In genomic region chr5:66285343-66285942, GRCh38 we compare ENCODE assay signal across 18 cellular contexts.
DNase-seq lines count a peak whose midpoint lies in the region; ATAC-seq and TF ChIP-seq lines count a peak whose summit lies in the region.
"Had no signal": no experiment of that assay in that cellular context is flagged by ENCODE, and none has a peak within 500 bp of the region (broad histone marks: within the 10 kb centered on the region; RNA-seq: fewer than 3 reads in every experiment).

No MANE protein-coding gene starts in this region.

- H4K20me1 ChIP-seq in neural progenitor cell (ENCODE audit: low read depth), result no peaks in the 10 kb centered on the region

- intact Hi-C loops in activated CD4-positive, alpha-beta T cell treated with anti-CD3 and anti-CD28 coated beads for 36 hours (cut with DNase I, micrococcal nuclease), result loop anchor here in 1 of 2 experiments (10.0 kb wide), 1 partner anchor 61 kb away; no protein-coding TSS in a partner anchor
- intact Hi-C loops in left ventricle myocardium superior (cut with micrococcal nuclease) (no loop called here), Right ventricle myocardium inferior (cut with DNase I) (no loop called here), Calu3 (cut with micrococcal nuclease; ENCODE audit: unreplicated experiment) (no loop called here)

- POLR2A ChIA-PET in activated CD4-positive, alpha-beta T cell treated with anti-CD3 and anti-CD28 coated beads for 36 hours (lab: Charles Lee), result no interaction called here

- peak; percentile 35 for DNase-seq in activated CD4-positive, alpha-beta T cell treated with anti-CD3 and anti-CD28 coated beads for 36 hours
- no peak for DNase-seq in activated CD4-positive, alpha-beta T cell treated with anti-CD3 and anti-CD28 coated beads for 4 hours
- DNase-seq in left ventricle myocardium superior (no peak), Right ventricle myocardium inferior (ENCODE audit: missing footprints) (no peak), neural progenitor cell (ENCODE audit: low spot score) (no peak), NCI-H1092 treated with DMSO at 0.1 percent for 48 hours (lab: John Stamatoyannopoulos, UW) (no peak), Calu3 (no peak)
- DNase-seq: CD8-positive, alpha-beta T cell; DMS79; HFFc6; MV-4-11; NCI-H1417 treated with DMSO at 0.1 percent for 48 hours; NCI-H2029; NCI-H510A; NCI-H82; PC-9 had no signal

- no peaks in the 10 kb centered on the region for H3K36me3 ChIP-seq in neural progenitor cell

- no peak overlapping the region for H3K4me3 ChIP-seq in neural progenitor cell
- H3K4me3 ChIP-seq: K562, PC-9 had no signal

- H3K27ac ChIP-seq in neural progenitor cell, result no peak overlapping the region
- H3K27ac ChIP-seq: PC-9 had no signal

- no peak overlapping the region for H3K9ac ChIP-seq in neural progenitor cell

- H3K27me3 ChIP-seq in neural progenitor cell, result no peaks in the 10 kb centered on the region

- no peak overlapping the region for H2AFZ ChIP-seq in neural progenitor cell (replicated peaks)
- H2AFZ ChIP-seq: PC-9 had no signal

- H3K36me3 Mint-ChIP-seq in activated CD4-positive, alpha-beta T cell treated with anti-CD3 and anti-CD28 coated beads for 36 hours (ENCODE audit: low read depth), result no peaks in the 10 kb centered on the region
- H3K36me3 Mint-ChIP-seq in neural progenitor cell (no peaks in the 10 kb centered on the region), Calu3 (ENCODE audit: insufficient read depth, unreplicated experiment) (no peaks in the 10 kb centered on the region)
- H3K36me3 Mint-ChIP-seq: CD8-positive, alpha-beta T cell had no signal

- H3K9me3 Mint-ChIP-seq in activated CD4-positive, alpha-beta T cell treated with anti-CD3 and anti-CD28 coated beads for 36 hours (ENCODE audit: low read depth), result no peaks in the 10 kb centered on the region
- H3K9me3 Mint-ChIP-seq in neural progenitor cell (peaks cover 7% of the 10 kb centered on the region), Calu3 (ENCODE audit: low read depth, unreplicated experiment) (no peaks in the 10 kb centered on the region)
- H3K9me3 Mint-ChIP-seq: CD8-positive, alpha-beta T cell had no signal

- no TSS peak for BruUV-seq in Calu3 (replicated peaks; lab: Mats Ljungman, UMichigan)

- peaks cover 5% of the 10 kb centered on the region for H3K27me3 Mint-ChIP-seq in activated CD4-positive, alpha-beta T cell treated with anti-CD3 and anti-CD28 coated beads for 36 hours
- H3K27me3 Mint-ChIP-seq in neural progenitor cell (ENCODE audit: insufficient read depth, low read depth) (no peaks in the 10 kb centered on the region), Calu3 (ENCODE audit: unreplicated experiment) (peaks cover 23% of the 10 kb centered on the region)

- H3K79me2 ChIP-seq in neural progenitor cell (ENCODE audit: low read depth), result no peaks in the 10 kb centered on the region

- H3K27ac Mint-ChIP-seq in activated CD4-positive, alpha-beta T cell treated with anti-CD3 and anti-CD28 coated beads for 36 hours, result no peak overlapping the region
- H3K27ac Mint-ChIP-seq in neural progenitor cell, result no peak overlapping the region
- H3K27ac Mint-ChIP-seq in Calu3 (ENCODE audit: unreplicated experiment), result no peak overlapping the region
- H3K27ac Mint-ChIP-seq: CD8-positive, alpha-beta T cell; HFFc6 had no signal

- CTCF ChIA-PET in activated CD4-positive, alpha-beta T cell treated with anti-CD3 and anti-CD28 coated beads for 36 hours (lab: Charles Lee), result interaction anchor here (1.2 to 2.1 kb wide), 3 partner anchors 21 to 24 kb away, joined by 3 to 6 read pairs (median 3); no protein-coding TSS in a partner anchor
- CTCF ChIA-PET in Calu3 (lab: Charles Lee), result no interaction called here

- no peak overlapping the region for H3K4me3 Mint-ChIP-seq in activated CD4-positive, alpha-beta T cell treated with anti-CD3 and anti-CD28 coated beads for 36 hours
- H3K4me3 Mint-ChIP-seq in neural progenitor cell, result peak overlapping the region; percentile 53
- H3K4me3 Mint-ChIP-seq in Calu3 (ENCODE audit: low read depth, unreplicated experiment), result no peak overlapping the region
- H3K4me3 Mint-ChIP-seq: CD8-positive, alpha-beta T cell; HFFc6 had no signal

- no peaks in the 10 kb centered on the region for H3K4me1 ChIP-seq in neural progenitor cell

- TF ChIP-seq CTCF in neural progenitor cell (IDR thresholded peaks at IDR 0.05), result no peak
- no peak for TF ChIP-seq CTCF in Calu3 (IDR thresholded peaks at IDR 0.05; ENCODE audit: unreplicated experiment)

- H3F3A ChIP-seq in neural progenitor cell (ENCODE audit: low read depth), result no peaks in the 10 kb centered on the region

- no peak overlapping the region for H3K4me2 ChIP-seq in neural progenitor cell
- H3K4me2 ChIP-seq: PC-9 had no signal

- H3K9me3 ChIP-seq in neural progenitor cell (ENCODE audit: low read depth), result no peaks in the 10 kb centered on the region

- H3K4me1 Mint-ChIP-seq in activated CD4-positive, alpha-beta T cell treated with anti-CD3 and anti-CD28 coated beads for 36 hours, result peaks cover 2% of the 10 kb centered on the region
- no peaks in the 10 kb centered on the region for H3K4me1 Mint-ChIP-seq in neural progenitor cell
- no peaks in the 10 kb centered on the region for H3K4me1 Mint-ChIP-seq in Calu3 (ENCODE audit: low read depth, unreplicated experiment)

- ATAC-seq in activated CD4-positive, alpha-beta T cell treated with anti-CD3 and anti-CD28 coated beads for 36 hours, result peak; percentile 74
- ATAC-seq in left ventricle myocardium superior (peak; percentile 25), Right ventricle myocardium inferior (no peak), GM21723 (IDR thresholded peaks at IDR 0.05; ENCODE audit: unreplicated experiment) (no peak)
- ATAC-seq: CD8-positive, alpha-beta T cell; K562 had no signal

Comparison
In these comparisons a context has a peak if more than half of its experiments do, and no peak if none do; other contexts are left out.
1. ATAC-seq: peak in activated CD4-positive, alpha-beta T cell treated with anti-CD3 and anti-CD28 coated beads for 36 hours (single experiment) and left ventricle myocardium superior (single experiment); none in Right ventricle myocardium inferior (single experiment) and GM21723 (single experiment).